In the genomic region with DNA sequence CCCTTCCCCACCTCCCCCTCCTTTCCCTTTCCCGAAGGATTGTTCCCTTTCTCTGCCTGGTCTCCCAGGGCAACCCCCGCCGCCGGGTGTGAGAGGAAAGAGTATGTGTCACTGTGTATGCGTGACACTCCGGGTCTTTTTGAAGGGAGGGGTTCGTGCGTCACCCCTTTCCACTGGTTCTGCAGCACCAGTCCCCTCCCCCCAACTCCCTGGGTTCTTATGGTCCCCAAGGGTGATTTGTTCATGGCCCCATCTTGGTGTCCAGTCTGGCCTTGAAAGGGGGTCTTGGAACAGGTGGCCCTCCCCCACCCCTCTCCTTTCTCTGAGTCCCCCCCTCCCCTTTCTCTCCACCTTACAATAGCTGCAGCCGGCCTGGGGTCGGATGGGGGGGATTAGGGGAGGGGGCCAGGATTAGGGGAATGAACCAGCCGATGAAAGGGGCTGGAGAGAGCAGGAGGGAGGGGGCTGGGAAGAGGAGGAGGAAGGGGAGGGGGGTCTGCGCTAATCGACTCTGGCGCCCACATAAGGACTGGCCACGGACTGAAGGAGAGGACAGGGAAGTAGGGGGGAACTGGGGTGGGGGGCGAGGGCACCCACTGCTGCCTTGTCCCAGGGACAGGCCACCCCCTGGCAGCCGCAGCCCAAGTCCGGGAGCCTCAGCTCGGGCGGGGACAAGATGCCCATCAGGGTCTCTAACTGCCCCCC, we compare ENCODE assay signal across 8 cellular contexts. TPM values are rescaled to one million over a fixed set of nuclear protein-coding genes. Genes with fewer than 3 reads are reported as not detected.
DNase-seq lines count a peak whose midpoint lies in the region; TF ChIP-seq lines count a peak whose summit lies in the region.

No MANE protein-coding gene starts in this region.

- H3K27me3 ChIP-seq in WERI-Rb-1 (ENCODE audit: insufficient read depth, low read depth, severe bottlenecking) (no peaks in the 10 kb centered on the region), right atrium auricular region (no peaks in the 10 kb centered on the region), smooth muscle cell (ENCODE audit: low read depth) (no peaks in the 10 kb centered on the region)

- H3K27ac ChIP-seq in WERI-Rb-1 (peak overlapping the region; percentile 89), right atrium auricular region (peak overlapping the region in 1 of 2 donors; percentile 94), smooth muscle cell (ENCODE audit: low read depth) (peak overlapping the region; percentile 94)

- H3K4me2 ChIP-seq in smooth muscle cell = peak overlapping the region; percentile 95

- H3K4me3 ChIP-seq in WERI-Rb-1 (ENCODE audit: low read depth, low read length) = peak overlapping the region; percentile 91
- H3K4me3 ChIP-seq in right atrium auricular region = peak overlapping the region; percentile 67 to 87
- H3K4me3 ChIP-seq in smooth muscle cell = peak overlapping the region; percentile 83

- TF ChIP-seq CTCF in WERI-Rb-1 (IDR thresholded peaks at IDR 0.05; ENCODE audit: low read depth, low read length) (no peak), right atrium auricular region (IDR thresholded peaks at IDR 0.05) (no peak), smooth muscle cell (IDR thresholded peaks at IDR 0.05; ENCODE audit: borderline replicate concordance, insufficient read depth, poor library complexity, severe bottlenecking) (no peak)

- 10% methylated on average over 8 of the region's 20 CpGs for WGBS in smooth muscle cell (ENCODE audit: low lambda C conversion rate)

- no peaks in the 10 kb centered on the region for H3K9me3 ChIP-seq in WERI-Rb-1 (ENCODE audit: severe bottlenecking)
- H3K9me3 ChIP-seq in right atrium auricular region = no peaks in the 10 kb centered on the region
- H3K9me3 ChIP-seq in smooth muscle cell (replicated peaks; ENCODE audit: low read depth) = no peaks in the 10 kb centered on the region

- peaks cover 49% of the 10 kb centered on the region for H3K36me3 ChIP-seq in WERI-Rb-1
- peaks cover 34% of the 10 kb centered on the region for H3K36me3 ChIP-seq in right atrium auricular region
- peaks cover 6% of the 10 kb centered on the region for H3K36me3 ChIP-seq in smooth muscle cell (ENCODE audit: low read depth)

- peak overlapping the region; percentile 98 for H3K9ac ChIP-seq in smooth muscle cell (ENCODE audit: low read depth)

- H3K4me1 ChIP-seq in right atrium auricular region = peaks cover 0 to 50% of the 10 kb centered on the region in 2 donors
- peaks cover 35% of the 10 kb centered on the region for H3K4me1 ChIP-seq in smooth muscle cell (ENCODE audit: low read depth)

- peaks cover 29% of the 10 kb centered on the region for H4K20me1 ChIP-seq in smooth muscle cell (ENCODE audit: low read depth)

- H2AFZ ChIP-seq in smooth muscle cell (ENCODE audit: low read depth) = no peak overlapping the region

- H3F3A ChIP-seq in smooth muscle cell (ENCODE audit: low read depth) = peaks cover 18% of the 10 kb centered on the region

- H3K79me2 ChIP-seq in smooth muscle cell (ENCODE audit: low read depth) = peaks cover 22% of the 10 kb centered on the region

- DNase-seq in NCI-H748 (lab: John Stamatoyannopoulos, UW; ENCODE audit: unreplicated experiment) (peak; percentile 59), NCI-H748 treated with DMSO at 0.1 percent for 48 hours (lab: John Stamatoyannopoulos, UW) (no peak), WERI-Rb-1 (no peak), right atrium auricular region (ENCODE audit: low spot score) (no peak), smooth muscle cell (lab: John Stamatoyannopoulos, UW; ENCODE audit: unreplicated experiment) (peak; percentile 44), NCI-H510A (lab: John Stamatoyannopoulos, UW) (no peak), DMS153 treated with DMSO at 0.1 percent for 48 hours (lab: John Stamatoyannopoulos, UW; ENCODE audit: unreplicated experiment) (no peak), HT-29 (ENCODE audit: low spot score) (no peak)

RNA-seq across cellular contexts. Expression of gene RING1, which starts 1.3 kb away (rescaled TPM):
- total RNA-seq in right atrium auricular region (10 to 100 TPM in 1 of 2 donors, 1 to 10 TPM in 1; 7.5 to 13.9 TPM), smooth muscle cell (23.4 and 32.2 TPM in 2 replicates)
- polyA plus RNA-seq in smooth muscle cell = 31.6 and 35.1 TPM in 2 replicates
- total RNA-seq in HT-29 (2014; rRNA removed; shearing (Covaris generic)) = 36.1 and 37.2 TPM in 2 replicates

RNA-seq across cellular contexts. Expression of gene HSD17B8, which starts 2.6 kb away (rescaled TPM):
- total RNA-seq in right atrium auricular region (10 to 100 TPM; 10.3 to 31.4 TPM), smooth muscle cell (2.9 and 4.9 TPM in 2 replicates)
- 3.7 and 9.6 TPM in 2 replicates for polyA plus RNA-seq in smooth muscle cell
- total RNA-seq in HT-29 (2014; rRNA removed; shearing (Covaris generic)) = 28.0 and 35.8 TPM in 2 replicates

RNA-seq across cellular contexts. Expression of gene SLC39A7, which starts 6.3 kb away (rescaled TPM):
- 10 to 100 TPM; 67.0 to 70.0 TPM for total RNA-seq in right atrium auricular region
- total RNA-seq in smooth muscle cell = 112 and 140 TPM in 2 replicates
- polyA plus RNA-seq in smooth muscle cell = 87.2 and 89.5 TPM in 2 replicates
- total RNA-seq in HT-29 (2014; rRNA removed; shearing (Covaris generic)) = 131 and 147 TPM in 2 replicates

RNA-seq across cellular contexts. Expression of gene RXRB, which starts 6.6 kb away (rescaled TPM):
- total RNA-seq in right atrium auricular region (10 to 100 TPM; 17.1 to 17.4 TPM), smooth muscle cell (24.3 and 25.7 TPM in 2 replicates)
- 28.2 and 33.7 TPM in 2 replicates for polyA plus RNA-seq in smooth muscle cell
- 28.1 and 32.9 TPM in 2 replicates for total RNA-seq in HT-29 (2014; rRNA removed; shearing (Covaris generic))

RNA-seq across cellular contexts. Expression of gene COL11A2, which starts 14.7 kb away (rescaled TPM):
- 1 to 10 TPM in 1 of 2 donors, under 1 TPM in 1; 0.63 to 1.5 TPM for total RNA-seq in right atrium auricular region
- total RNA-seq in smooth muscle cell = 0.36 and 1.1 TPM in 2 replicates
- 1.2 and 1.5 TPM in 2 replicates for polyA plus RNA-seq in smooth muscle cell
- 0.31 and 0.47 TPM in 2 replicates for total RNA-seq in HT-29 (2014; rRNA removed; shearing (Covaris generic))

Comparison
In these comparisons a context has a peak if more than half of its experiments do, and no peak if none do; other contexts are left out.
1. DNase-seq: peak in NCI-H748 (single experiment) and smooth muscle cell (single experiment); none in NCI-H748 treated with DMSO at 0.1 percent for 48 hours (single experiment), WERI-Rb-1 (single experiment), right atrium auricular region (single experiment), NCI-H510A (single experiment), DMS153 treated with DMSO at 0.1 percent for 48 hours (single experiment) and HT-29 (single experiment).
2. Peak in every context shown above with its lines, with median percentiles within 50 percentile points of each other: H3K4me3 ChIP-seq.